Comparison of ENCODE assay signal across 22 cellular contexts in genomic region chr3:47646362-47646761, GRCh38.
A peak's percentile ranks its signal among the peaks of the same experiment; 100 is the strongest.
DNase-seq lines count a peak whose midpoint lies in the region; ATAC-seq and TF ChIP-seq lines count a peak whose summit lies in the region.
"Had no signal": no experiment of that assay in that cellular context is flagged by ENCODE, and none has a peak within 500 bp of the region (broad histone marks: within the 10 kb centered on the region; RNA-seq: fewer than 3 reads in every experiment).

No MANE protein-coding gene starts in this region.

- H3K36me3 Mint-ChIP-seq in stimulated activated naive B cell treated with anti-CD40 and anti-IgM and Interleukin-4, amounts not matched to agents 10 μg/mL and 1 μg/mL and 100 μg/mL, for 72 hours, result peaks cover 15 to 40% of the 10 kb centered on the region in 2 donors
- H3K36me3 Mint-ChIP-seq: naive B cell had no signal

- no peak for TF ChIP-seq CTCF in retinal pigment epithelial cell (conservative IDR thresholded peaks at IDR 0.05; ENCODE audit: low read depth, low read length)

- H3K4me3 ChIP-seq in retinal pigment epithelial cell (ENCODE audit: low read length), result no peak overlapping the region
- H3K4me3 ChIP-seq: skin epidermis had no signal

- H3K4me3 Mint-ChIP-seq in stimulated activated naive B cell treated with anti-CD40 and anti-IgM and Interleukin-4, amounts not matched to agents 10 μg/mL and 1 μg/mL and 100 μg/mL, for 72 hours, result no peak overlapping the region
- H3K4me3 Mint-ChIP-seq: memory B cell, naive B cell had no signal

- H3K27me3 Mint-ChIP-seq in stimulated activated naive B cell treated with anti-CD40 and anti-IgM and Interleukin-4, amounts not matched to agents 10 μg/mL and 1 μg/mL and 100 μg/mL, for 72 hours, result no peaks in the 10 kb centered on the region
- H3K27me3 Mint-ChIP-seq: memory B cell, naive B cell had no signal

- no peak overlapping the region for H3K27ac Mint-ChIP-seq in stimulated activated naive B cell treated with anti-CD40 and anti-IgM and Interleukin-4, amounts not matched to agents 10 μg/mL and 1 μg/mL and 100 μg/mL, for 72 hours
- H3K27ac Mint-ChIP-seq: memory B cell had no signal

- ATAC-seq in HG03039 (IDR thresholded peaks at IDR 0.05; ENCODE audit: unreplicated experiment) (no peak), GM18498 (IDR thresholded peaks at IDR 0.05; ENCODE audit: unreplicated experiment) (no peak)
- no peak for ATAC-seq in stimulated activated naive B cell treated with anti-CD40 and anti-IgM and Interleukin-4, amounts not matched to agents 10 μg/mL and 1 μg/mL and 100 μg/mL, for 72 hours (replicated peaks)
- ATAC-seq: activated CD4-positive, CD25-positive, alpha-beta regulatory T cell treated with anti-CD3 and anti-CD28 coated beads, Interleukin-2, amount 50 U/mL, for 24 hours; HCT116 had no signal

- peak; percentile 12 for DNase-seq in DMS79 treated with DMSO at 0.1 percent for 48 hours (lab: John Stamatoyannopoulos, UW)
- DNase-seq in NCI-H69 (lab: John Stamatoyannopoulos, UW), result peak; percentile 12
- DNase-seq in fibroblast of peridontal ligament (ENCODE audit: extremely low read depth), result peak; percentile 54
- DNase-seq in retinal pigment epithelial cell (ENCODE audit: low read depth), result peak; percentile 47
- no peak for DNase-seq in stimulated activated naive B cell treated with anti-CD40 and anti-IgM and Interleukin-4, amounts not matched to agents 10 μg/mL and 1 μg/mL and 100 μg/mL, for 72 hours
- no peak for DNase-seq in SK-N-DZ (ENCODE audit: low spot score)
- DNase-seq: amygdala; effector memory CD4-positive, alpha-beta T cell; GDM1; hypothalamus; kidney; MM.1S; naive B cell; NCI-H146; stimulated activated CD4-positive, alpha-beta T cell treated with anti-CD3 and anti-CD28 coated beads, Interleukin-4, amount 100 ng/mL, for 1 hour; T1000 had no signal

- H3K9me3 Mint-ChIP-seq in stimulated activated naive B cell treated with anti-CD40 and anti-IgM and Interleukin-4, amounts not matched to agents 10 μg/mL and 1 μg/mL and 100 μg/mL, for 72 hours, result no peaks in the 10 kb centered on the region
- H3K9me3 Mint-ChIP-seq: memory B cell, naive B cell had no signal

- peaks cover 0 to 2% of the 10 kb centered on the region in 2 donors for H3K4me1 Mint-ChIP-seq in stimulated activated naive B cell treated with anti-CD40 and anti-IgM and Interleukin-4, amounts not matched to agents 10 μg/mL and 1 μg/mL and 100 μg/mL, for 72 hours
- H3K4me1 Mint-ChIP-seq: memory B cell had no signal

Comparison
In these comparisons a context has a peak if more than half of its experiments do, and no peak if none do; other contexts are left out.
1. DNase-seq: peak in DMS79 treated with DMSO at 0.1 percent for 48 hours (single experiment), NCI-H69 (single experiment), fibroblast of peridontal ligament (single experiment) and retinal pigment epithelial cell (single experiment); none in stimulated activated naive B cell treated with anti-CD40 and anti-IgM and Interleukin-4, amounts not matched to agents 10 μg/mL and 1 μg/mL and 100 μg/mL, for 72 hours (single experiment) and SK-N-DZ (single experiment).